In the genomic region with DNA sequence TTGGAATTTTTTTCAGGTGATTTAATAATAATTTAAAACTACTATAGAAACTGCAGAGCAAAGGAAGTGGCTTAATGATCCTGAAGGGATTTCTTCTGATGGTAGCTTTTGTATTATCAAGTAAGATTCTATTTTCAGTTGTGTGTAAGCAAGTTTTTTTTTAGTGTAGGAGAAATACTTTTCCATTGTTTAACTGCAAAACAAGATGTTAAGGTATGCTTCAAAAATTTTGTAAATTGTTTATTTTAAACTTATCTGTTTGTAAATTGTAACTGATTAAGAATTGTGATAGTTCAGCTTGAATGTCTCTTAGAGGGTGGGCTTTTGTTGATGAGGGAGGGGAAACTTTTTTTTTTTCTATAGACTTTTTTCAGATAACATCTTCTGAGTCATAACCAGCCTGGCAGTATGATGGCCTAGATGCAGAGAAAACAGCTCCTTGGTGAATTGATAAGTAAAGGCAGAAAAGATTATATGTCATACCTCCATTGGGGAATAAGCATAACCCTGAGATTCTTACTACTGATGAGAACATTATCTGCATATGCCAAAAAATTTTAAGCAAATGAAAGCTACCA, we compare ENCODE assay signal across 8 cellular contexts. TPM values are rescaled to one million over a fixed set of nuclear protein-coding genes. Genes with fewer than 3 reads are reported as not detected.
DNase-seq lines count a peak whose midpoint lies in the region; ATAC-seq, FAIRE-seq and TF ChIP-seq lines count a peak whose summit lies in the region.

No MANE protein-coding gene starts in this region.

- RAD21 ChIA-PET in GM12878 (lab: Charles Lee; ENCODE audit: unreplicated experiment) = interaction anchor here (1.7 to 14.2 kb wide), 5 partner anchors 8 to 81 kb away, joined by 5 to 282 read pairs (median 179); a partner anchor contains a TSS

- BruUV-seq in GM12878 (replicated peaks; lab: Mats Ljungman, UMichigan) = no TSS peak

- H3K9me3 ChIP-seq in heart left ventricle (no peaks in the 10 kb centered on the region), GM12878 (replicated peaks; ENCODE audit: control insufficient read depth, insufficient read depth, low read length) (no peaks in the 10 kb centered on the region), liver (ENCODE audit: control insufficient read depth in 4 of 4, low read length in 3 of 4) (no peaks in the 10 kb centered on the region), vagina (no peaks in the 10 kb centered on the region)

- peak overlapping the region; percentile 100 for H3K9ac ChIP-seq in GM12878 (ENCODE audit: control insufficient read depth, insufficient read depth, low read length)
- H3K9ac ChIP-seq in liver (ENCODE audit: low read depth in 1 of 2, low read length in 2 of 2) = peak overlapping the region; percentile 100

- in situ Hi-C loops in GM12878 (cut with MboI) = no loop called here

- peaks cover 0 to 38% (median 20%) of the 10 kb centered on the region in 12 donors for H3K4me1 ChIP-seq in heart left ventricle
- H3K4me1 ChIP-seq in GM12878 (ENCODE audit: control insufficient read depth, insufficient read depth, low read length) = peaks cover 7% of the 10 kb centered on the region; the same call in 1 of the 2 replicates
- H3K4me1 ChIP-seq in liver (ENCODE audit: control insufficient read depth in 4 of 4, insufficient read depth in 4 of 4, low read length in 3 of 4) = peaks cover 0 to 37% (median 21%) of the 10 kb centered on the region in 4 donors
- H3K4me1 ChIP-seq in vagina = peaks cover 33% of the 10 kb centered on the region

- H3K4me3 ChIP-seq in heart left ventricle (peak overlapping the region; percentile 70 to 90 (median 81)), GM12878 (peak overlapping the region; percentile 98), liver (ENCODE audit: low read depth in 1 of 3, low read length in 3 of 3) (peak overlapping the region; percentile 67 to 100 (median 85)), vagina (peak overlapping the region; percentile 77 to 83)

- TF ChIP-seq POLR2A in heart left ventricle (IDR thresholded peaks at IDR 0.05) (no peak), GM12878 (IDR thresholded peaks at IDR 0.05; ENCODE audit: low read depth, low read length) (no peak), vagina (IDR thresholded peaks at IDR 0.05) (no peak)

- H3K36me3 ChIP-seq in heart left ventricle (peaks cover 15 to 69% (median 58%) of the 10 kb centered on the region in 9 donors), GM12878 (ENCODE audit: control insufficient read depth in 2 of 2, insufficient read depth in 2 of 2, low read length in 1 of 2) (peaks cover 6 to 36% of the 10 kb centered on the region in 2 experiments), liver (ENCODE audit: control insufficient read depth in 4 of 4, insufficient read depth in 3 of 4, low read depth in 1 of 4, low read length in 3 of 4) (peaks cover 8 to 48% (median 25%) of the 10 kb centered on the region in 4 donors), vagina (peaks cover 19 to 59% of the 10 kb centered on the region in 2 donors)

- TF ChIP-seq CTCF in heart left ventricle (IDR thresholded peaks at IDR 0.05) (no peak), GM12878 (IDR thresholded peaks at IDR 0.05 in 2 of 3, conservative IDR thresholded peaks at IDR 0.05 in 1 of 3; ENCODE audit: control insufficient read depth in 2 of 3, extremely low read depth in 1 of 3, insufficient read depth in 1 of 3, low read depth in 3 of 3, low read length in 3 of 3) (no peak), liver (IDR thresholded peaks at IDR 0.05; ENCODE audit: low read depth, low read length, missing input control) (no peak), vagina (IDR thresholded peaks at IDR 0.05) (no peak)

- TF ChIP-seq RAD21 in GM12878 (IDR thresholded peaks at IDR 0.05; ENCODE audit: insufficient read depth, low read depth, low read length) = no peak
- TF ChIP-seq RAD21 in liver (IDR thresholded peaks at IDR 0.05) = no peak

- no peak for FAIRE-seq in GM12878 (lab: Jason Lieb, UNC)

- CTCF ChIA-PET in GM12878 (lab: Yijun Ruan, JAX) = interaction anchor here (0.7 to 27.9 kb wide), 8 partner anchors 14 to 169 kb away, joined by 3 to 728 read pairs (median 4); a partner anchor contains a TSS

- H3K4me2 ChIP-seq in GM12878 (ENCODE audit: control insufficient read depth, insufficient read depth) = peak overlapping the region; percentile 87

- no peak for ATAC-seq in heart left ventricle
- no peak for ATAC-seq in Right ventricle myocardium superior (ENCODE audit: poor library complexity)
- ATAC-seq in GM12878 = no peak
- ATAC-seq in GM19452 (IDR thresholded peaks at IDR 0.05; ENCODE audit: unreplicated experiment) = no peak

- SMC1A ChIA-PET in GM12878 (lab: Charles Lee; ENCODE audit: uncharacterized antibody, unreplicated experiment) = interaction anchor here (0.6 to 19.3 kb wide), 8 partner anchors 8 to 87 kb away, joined by 3 to 481 read pairs (median 6); a partner anchor contains a TSS

- H3K27ac ChIP-seq in heart left ventricle (peak overlapping the region in 11 of 12 donors; percentile 27 to 100 (median 99)), GM12878 (ENCODE audit: control insufficient read depth, insufficient read depth) (peak overlapping the region; percentile 100; the same call in 1 of the 2 replicates), liver (ENCODE audit: low read depth in 1 of 2, low read length in 2 of 2) (peak overlapping the region; percentile 100), vagina (peak overlapping the region; percentile 100)

- H3K27me3 ChIP-seq in heart left ventricle (no peaks in the 10 kb centered on the region), GM12878 (replicated peaks in 1 of 2; ENCODE audit: control insufficient read depth in 2 of 2, insufficient read depth in 2 of 2, low read length in 1 of 2) (no peaks in the 10 kb centered on the region), liver (ENCODE audit: control insufficient read depth in 4 of 4, insufficient read depth in 4 of 4, low read length in 3 of 4) (no peaks in the 10 kb centered on the region), vagina (no peaks in the 10 kb centered on the region)

- peaks cover 92% of the 10 kb centered on the region for H3K79me2 ChIP-seq in GM12878 (ENCODE audit: control insufficient read depth, insufficient read depth, low read length)

- H2AFZ ChIP-seq in GM12878 (ENCODE audit: control insufficient read depth, low read depth, low read length) = no peak overlapping the region

- DNase-seq in heart left ventricle = peak in 1 of 5 donors; percentile 4
- no peak for DNase-seq in Right ventricle myocardium superior
- no peak for DNase-seq in GM12878 (ENCODE audit: low read depth, low spot score)
- DNase-seq in vagina (ENCODE audit: extremely low spot score in 2 of 2) = no peak
- no peak for DNase-seq in NCI-H1694 treated with DMSO at 0.1 percent for 48 hours (lab: John Stamatoyannopoulos, UW)
- DNase-seq in activated CD8-positive, alpha-beta memory T cell treated with anti-CD3 and anti-CD28 coated beads, Interleukin-2, amount 50 U/mL, for 48 hours = no peak

- POLR2A ChIA-PET in GM12878 (lab: Charles Lee) = interaction anchor here (0.7 to 10.3 kb wide), 9 partner anchors 9 to 124 kb away, joined by 3 to 323 read pairs (median 6); a partner anchor contains a TSS

- intact Hi-C loops in heart left ventricle (cut with DNase I) (no loop called here), Right ventricle myocardium superior (cut with DNase I) (no loop called here), GM12878 (cut with micrococcal nuclease; ENCODE audit: unreplicated experiment) (no loop called here), vagina (cut with DNase I) (no loop called here)

- TF ChIP-seq EP300 in GM12878 (IDR thresholded peaks at IDR 0.05; ENCODE audit: borderline replicate concordance in 1 of 2, control insufficient read depth in 1 of 2, low read depth in 2 of 2, low read length in 2 of 2) = no peak

- H4K20me1 ChIP-seq in GM12878 (ENCODE audit: control insufficient read depth, insufficient read depth) = peaks cover 15% of the 10 kb centered on the region

RNA-seq across cellular contexts. Expression of a gene that starts 3.5 kb away (rescaled TPM):
- total RNA-seq in heart left ventricle (1,000 to 10,000 TPM; 1,047 to 9,662 (median 6,606) TPM), Right ventricle myocardium superior (5,573 TPM), GM12878 (2014; rRNA removed) (1,917 and 1,986 TPM in 2 replicates), GM12878 (2014; rRNA removed; fragmentation: Illumina TruSeq; extraction: Trizol) (2,052 and 2,660 TPM in 2 replicates), GM12878 (2021) (3,939 and 4,883 TPM in 2 replicates), liver (1,000 to 10,000 TPM; 3,688 to 8,306 TPM), vagina (16,459 TPM)
- polyA plus RNA-seq in heart left ventricle (1,000 to 10,000 TPM; 1,168 to 4,497 TPM), GM12878 (2011; rRNA removed) (659 and 901 TPM in 2 replicates), GM12878 (2014; fragmentation: Illumina TruSeq; extraction: Trizol) (448 and 686 TPM in 2 replicates), GM12878 (2014; fragmentation: Nextera tagmentation; extraction: Ambion mirVana) (1,000 to 10,000 TPM; 1,593 to 8,160 TPM), GM12878 (2014; rRNA removed) (1,421 and 1,643 TPM in 2 replicates), GM12878 (2016; fragmentation: Nextera tagmentation; extraction: Ambion mirVana) (1,000 to 10,000 TPM; 6,201 to 6,497 TPM), liver (1,000 to 10,000 TPM in 1 of 2 donors, 10 to 100 TPM in 1; 11.9 to 3,868 TPM)
- total RNA-seq in GM12878 (2013; cell fraction: nucleolus; rRNA removed) = 43,172 and 44,148 TPM in 2 replicates
- 704 TPM for polyA plus RNA-seq in GM12878 (2011; ENCODE audit: low read depth)
- 216 and 352 TPM in 2 replicates for polyA plus RNA-seq in GM12878 (2011; cell fraction: cytosol; rRNA removed)
- polyA plus RNA-seq in GM12878 (2011; cell fraction: nucleus; rRNA removed) = 4,041 and 4,062 TPM in 2 replicates
- polyA plus RNA-seq in GM12878 (2012) = 1,013 and 3,952 TPM in 2 replicates
- 2,928 and 3,606 TPM in 2 replicates for polyA minus RNA-seq in GM12878 (2011; rRNA and poly(A)+ RNA removed)
- 1,627 and 2,358 TPM in 2 replicates for polyA minus RNA-seq in GM12878 (2011; cell fraction: cytosol; rRNA and poly(A)+ RNA removed)
- polyA minus RNA-seq in GM12878 (2011; cell fraction: nucleus; rRNA and poly(A)+ RNA removed) = 12,181 and 12,309 TPM in 2 replicates

RNA-seq across cellular contexts. Expression of a gene that starts 22.5 kb away (rescaled TPM):
- total RNA-seq in heart left ventricle (100 to 1,000 TPM in 1 of 9 donors, 10 to 100 TPM in 8; 51.6 to 135 (median 62.2) TPM), Right ventricle myocardium superior (60.5 TPM), GM12878 (2014; rRNA removed) (75.1 and 82.7 TPM in 2 replicates), GM12878 (2014; rRNA removed; fragmentation: Illumina TruSeq; extraction: Trizol) (25.9 and 29.3 TPM in 2 replicates), GM12878 (2021) (66.7 and 67.8 TPM in 2 replicates), liver (10 to 100 TPM; 33.7 to 59.5 TPM), vagina (77.3 TPM)
- polyA plus RNA-seq in heart left ventricle (10 to 100 TPM; 86.6 to 90.2 TPM), GM12878 (2011; rRNA removed) (17.8 and 43.1 TPM in 2 replicates), GM12878 (2014; fragmentation: Illumina TruSeq; extraction: Trizol) (6.9 and 32.5 TPM in 2 replicates), GM12878 (2014; fragmentation: Nextera tagmentation; extraction: Ambion mirVana) (1 to 10 TPM in 1 of 2 experiments, under 1 TPM in 1; 0.80 to 6.3 TPM), GM12878 (2014; rRNA removed) (68.0 and 74.6 TPM in 2 replicates), GM12878 (2016; fragmentation: Nextera tagmentation; extraction: Ambion mirVana) (10 to 100 TPM; 59.2 to 65.4 TPM), liver (10 to 100 TPM; 45.6 to 62.0 TPM)
- 28.9 and 34.4 TPM in 2 replicates for total RNA-seq in GM12878 (2013; cell fraction: nucleolus; rRNA removed)
- 16.4 TPM for polyA plus RNA-seq in GM12878 (2011; ENCODE audit: low read depth)
- 88.7 and 112 TPM in 2 replicates for polyA plus RNA-seq in GM12878 (2011; cell fraction: cytosol; rRNA removed)
- 114 and 150 TPM in 2 replicates for polyA plus RNA-seq in GM12878 (2011; cell fraction: nucleus; rRNA removed)
- polyA plus RNA-seq in GM12878 (2012) = 35.1 and 36.8 TPM in 2 replicates
- 43.5 and 70.6 TPM in 2 replicates for polyA minus RNA-seq in GM12878 (2011; rRNA and poly(A)+ RNA removed)
- 23.4 and 34.6 TPM in 2 replicates for polyA minus RNA-seq in GM12878 (2011; cell fraction: cytosol; rRNA and poly(A)+ RNA removed)
- 16.7 and 26.3 TPM in 2 replicates for polyA minus RNA-seq in GM12878 (2011; cell fraction: nucleus; rRNA and poly(A)+ RNA removed)

RNA-seq across cellular contexts. Expression of a gene that starts 55.8 kb away (rescaled TPM):
- total RNA-seq in heart left ventricle = 100 to 1,000 TPM in 1 of 9 donors, 10 to 100 TPM in 8; 51.4 to 125 (median 88.9) TPM
- 10 to 100 TPM; 26.3 to 36.3 TPM for polyA plus RNA-seq in heart left ventricle
- total RNA-seq in Right ventricle myocardium superior = 73.4 TPM
- total RNA-seq in GM12878 (2013; cell fraction: nucleolus; rRNA removed) = 8.6 and 11.6 TPM in 2 replicates
- total RNA-seq in GM12878 (2014; rRNA removed) = 8.5 and 9.0 TPM in 2 replicates
- 1.2 and 2.2 TPM in 2 replicates for total RNA-seq in GM12878 (2014; rRNA removed; fragmentation: Illumina TruSeq; extraction: Trizol)
- total RNA-seq in GM12878 (2021) = 8.0 and 9.0 TPM in 2 replicates
- 12.8 TPM for polyA plus RNA-seq in GM12878 (2011; ENCODE audit: low read depth)
- polyA plus RNA-seq in GM12878 (2011; rRNA removed) = 3.1 and 7.0 TPM in 2 replicates
- 14.4 and 24.0 TPM in 2 replicates for polyA plus RNA-seq in GM12878 (2011; cell fraction: cytosol; rRNA removed)
- polyA plus RNA-seq in GM12878 (2011; cell fraction: nucleus; rRNA removed) = 47.3 and 52.7 TPM in 2 replicates
- polyA plus RNA-seq in GM12878 (2012) = 15.6 and 16.4 TPM in 2 replicates
- polyA plus RNA-seq in GM12878 (2014; fragmentation: Illumina TruSeq; extraction: Trizol) = 1.00 and 2.3 TPM in 2 replicates
- not detected for polyA plus RNA-seq in GM12878 (2014; fragmentation: Nextera tagmentation; extraction: Ambion mirVana)
- 12.2 and 14.7 TPM in 2 replicates for polyA plus RNA-seq in GM12878 (2014; rRNA removed)
- polyA plus RNA-seq in GM12878 (2016; fragmentation: Nextera tagmentation; extraction: Ambion mirVana) = 1 to 10 TPM; 4.0 to 5.5 TPM
- polyA minus RNA-seq in GM12878 (2011; rRNA and poly(A)+ RNA removed) = 3.8 and 4.7 TPM in 2 replicates
- polyA minus RNA-seq in GM12878 (2011; cell fraction: cytosol; rRNA and poly(A)+ RNA removed) = 5.6 and 6.7 TPM in 2 replicates
- polyA minus RNA-seq in GM12878 (2011; cell fraction: nucleus; rRNA and poly(A)+ RNA removed) = 6.6 and 12.8 TPM in 2 replicates
- 10 to 100 TPM; 16.0 to 17.9 TPM for total RNA-seq in liver
- 10 to 100 TPM in 1 of 2 donors, 1 to 10 TPM in 1; 8.8 to 46.2 TPM for polyA plus RNA-seq in liver
- 246 TPM for total RNA-seq in vagina
